Comparison of ENCODE assay signal across 8 cellular contexts in the genomic region with DNA sequence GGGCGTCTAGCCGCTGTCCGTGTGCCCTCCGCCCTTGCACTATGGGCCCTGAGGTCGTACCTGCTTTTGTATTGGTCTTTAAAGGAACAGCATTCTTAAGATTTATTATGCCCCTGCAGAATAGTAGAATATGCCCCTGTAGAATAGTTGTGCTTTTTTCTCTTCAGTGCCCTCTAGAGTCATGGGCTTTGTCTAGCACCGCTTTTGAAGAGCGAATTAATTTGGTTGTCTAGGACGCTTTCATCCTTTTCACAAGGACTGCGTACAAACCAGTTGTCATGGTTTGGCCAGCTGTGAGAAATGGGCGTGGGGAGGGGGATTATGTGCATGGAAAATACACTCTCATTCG. TPM values are rescaled to one million over a fixed set of nuclear protein-coding genes. Genes with fewer than 3 reads are reported as not detected.
DNase-seq lines count a peak whose midpoint lies in the region; ATAC-seq, FAIRE-seq and TF ChIP-seq lines count a peak whose summit lies in the region.

No MANE protein-coding gene starts in this region.

- peaks cover 71% of the 10 kb centered on the region for H3K36me3 ChIP-seq in DND-41 (ENCODE audit: insufficient read depth, low read length)
- H3K36me3 ChIP-seq in astrocyte (ENCODE audit: insufficient read depth, low read length): peaks cover 37% of the 10 kb centered on the region
- H3K36me3 ChIP-seq in psoas muscle (ENCODE audit: insufficient read depth in 1 of 2, low read depth in 1 of 2): peaks cover 11 to 65% of the 10 kb centered on the region in 2 donors

- H3K27ac ChIP-seq in DND-41 (ENCODE audit: low read length): peak overlapping the region; percentile 100
- peak overlapping the region; percentile 99 for H3K27ac ChIP-seq in astrocyte (ENCODE audit: low read depth, low read length)
- H3K27ac ChIP-seq in right cardiac atrium (ENCODE audit: low read length): peak overlapping the region; percentile 100
- H3K27ac ChIP-seq in psoas muscle: peak overlapping the region; percentile 100

- TF ChIP-seq CTCF in DND-41 (IDR thresholded peaks at IDR 0.05; ENCODE audit: borderline replicate concordance, extremely low read depth, low read length, poor library complexity, severe bottlenecking): peak; percentile 84
- TF ChIP-seq CTCF in astrocyte (IDR thresholded peaks at IDR 0.05; ENCODE audit: insufficient read depth, low read depth, low read length): peak; percentile 38
- TF ChIP-seq CTCF in psoas muscle (IDR thresholded peaks at IDR 0.05): peak; percentile 50

- H3K4me2 ChIP-seq in DND-41 (ENCODE audit: insufficient read depth, low read length): peak overlapping the region; percentile 85
- peak overlapping the region; percentile 93 for H3K4me2 ChIP-seq in astrocyte (ENCODE audit: low read length)

- H3K4me1 ChIP-seq in DND-41 (ENCODE audit: insufficient read depth, low read length) (peaks cover 52% of the 10 kb centered on the region), astrocyte (ENCODE audit: insufficient read depth, low read length) (peaks cover 19% of the 10 kb centered on the region), right cardiac atrium (ENCODE audit: control insufficient read depth, insufficient read depth, low read length) (peaks cover 2% of the 10 kb centered on the region), psoas muscle (peaks cover 42% of the 10 kb centered on the region)

- H3K36me3 Mint-ChIP-seq in astrocyte (ENCODE audit: low read depth, unreplicated experiment): peaks cover 20% of the 10 kb centered on the region

- intact Hi-C loops in right cardiac atrium (cut with DNase I) (loop anchor here in 1 of 4 donors (5.0 kb wide), 1 partner anchor 140 kb away; no protein-coding TSS in a partner anchor), psoas muscle (cut with DNase I) (loop anchor here in 1 of 2 donors (5.0 kb wide), 2 partner anchors 85 to 680 kb away; partner anchors contain the start of genes FTSJ3 and PSMC5)

- peak overlapping the region; percentile 82 to 97 for H3K4me3 ChIP-seq in DND-41 (ENCODE audit: low read depth in 1 of 2, low read length in 2 of 2)
- H3K4me3 ChIP-seq in astrocyte (ENCODE audit: insufficient read depth, low read depth, low read length): peak overlapping the region; percentile 100
- H3K4me3 ChIP-seq in right cardiac atrium (ENCODE audit: low read length): peak overlapping the region; percentile 95
- H3K4me3 ChIP-seq in psoas muscle: peak overlapping the region; percentile 97

- H3K27me3 ChIP-seq in DND-41 (ENCODE audit: insufficient read depth, low read length, poor library complexity) (no peaks in the 10 kb centered on the region), astrocyte (ENCODE audit: insufficient read depth, low read length) (no peaks in the 10 kb centered on the region), right cardiac atrium (ENCODE audit: control insufficient read depth, insufficient read depth) (no peaks in the 10 kb centered on the region), psoas muscle (ENCODE audit: insufficient read depth in 3 of 3, low read length in 2 of 3) (no peaks in the 10 kb centered on the region)

- H3K27ac Mint-ChIP-seq in astrocyte (ENCODE audit: unreplicated experiment): peak overlapping the region; percentile 99

- H4K20me1 ChIP-seq in DND-41 (ENCODE audit: insufficient read depth, low read length): peaks cover 58% of the 10 kb centered on the region
- peaks cover 68% of the 10 kb centered on the region for H4K20me1 ChIP-seq in astrocyte (ENCODE audit: insufficient read depth, low read length)

- H3K27me3 Mint-ChIP-seq in astrocyte (ENCODE audit: low read depth, unreplicated experiment): no peaks in the 10 kb centered on the region

- no peaks in the 10 kb centered on the region for H3K9me3 Mint-ChIP-seq in astrocyte (ENCODE audit: unreplicated experiment)

- peak overlapping the region; percentile 94 for H3K4me3 Mint-ChIP-seq in astrocyte (ENCODE audit: unreplicated experiment)

- FAIRE-seq in RCC 7860 (lab: Jason Lieb, UNC) (no peak), astrocyte (lab: Jason Lieb, UNC) (no peak)

- H3K79me2 ChIP-seq in DND-41 (ENCODE audit: insufficient read depth, low read length): peaks cover 88% of the 10 kb centered on the region
- peaks cover 82% of the 10 kb centered on the region for H3K79me2 ChIP-seq in astrocyte (ENCODE audit: insufficient read depth, low read length)

- peaks cover 18% of the 10 kb centered on the region for H3K4me1 Mint-ChIP-seq in astrocyte (ENCODE audit: low read depth, unreplicated experiment)

- H3K9me3 ChIP-seq in DND-41 (ENCODE audit: insufficient read depth, low read length, severe bottlenecking) (no peaks in the 10 kb centered on the region), astrocyte (ENCODE audit: insufficient read depth, low read depth, low read length) (no peaks in the 10 kb centered on the region), right cardiac atrium (ENCODE audit: control insufficient read depth, low read length) (no peaks in the 10 kb centered on the region), psoas muscle (no peaks in the 10 kb centered on the region)

- under 1% methylated on average over 11 of the region's 11 CpGs for WGBS in right cardiac atrium
- 0% methylated on average over 11 of the region's 11 CpGs for WGBS in psoas muscle, 3 donors

- ATAC-seq in DND-41 (ENCODE audit: insufficient read depth, low read depth) (peak; percentile 60), GM21723 (IDR thresholded peaks at IDR 0.05; ENCODE audit: unreplicated experiment) (peak; percentile 11), right cardiac atrium (peak; percentile 22 to 23), psoas muscle (peak; percentile 2 to 26 (median 16)), GM21367 (IDR thresholded peaks at IDR 0.05; ENCODE audit: unreplicated experiment) (no peak)

- DNase-seq in DND-41 (peak; percentile 63), LoVo (ENCODE audit: low spot score) (peak; percentile 60), RCC 7860 (ENCODE audit: low spot score) (peak; percentile 67), astrocyte (ENCODE audit: low read depth) (peak; percentile 74), right cardiac atrium (no peak), psoas muscle (peak in 1 of 2 donors; percentile 19)

- peak overlapping the region; percentile 100 for H3K9ac ChIP-seq in DND-41 (ENCODE audit: low read depth, low read length)
- H3K9ac ChIP-seq in astrocyte (ENCODE audit: low read length): peak overlapping the region; percentile 100

- peak overlapping the region; percentile 89 for H2AFZ ChIP-seq in DND-41 (ENCODE audit: low read depth, low read length)
- peak overlapping the region; percentile 67 for H2AFZ ChIP-seq in astrocyte (ENCODE audit: low read depth, low read length)

RNA-seq across cellular contexts. Expression of gene CEP95, which starts 0.6 kb away (rescaled TPM):
- total RNA-seq in astrocyte (29.7 and 35.2 TPM in 2 replicates), right cardiac atrium (10 to 100 TPM; 16.3 to 23.3 (median 19.4) TPM), psoas muscle (10 to 100 TPM in 3 of 4 donors, 1 to 10 TPM in 1; 9.3 to 21.7 (median 11.6) TPM)
- polyA plus RNA-seq in right cardiac atrium (15.6 TPM), psoas muscle (10 to 100 TPM; 15.7 to 17.4 (median 17.1) TPM)

RNA-seq across cellular contexts. Expression of gene DDX5, which starts 1.3 kb away (rescaled TPM):
- total RNA-seq in astrocyte (549 and 555 TPM in 2 replicates), right cardiac atrium (100 to 1,000 TPM; 366 to 573 (median 420) TPM), psoas muscle (100 to 1,000 TPM; 168 to 497 (median 345) TPM)
- polyA plus RNA-seq in right cardiac atrium (312 TPM), psoas muscle (100 to 1,000 TPM; 122 to 272 (median 135) TPM)

RNA-seq across cellular contexts. Expression of gene POLG2, which starts 10.5 kb away (rescaled TPM):
- total RNA-seq in astrocyte (13.7 and 16.2 TPM in 2 replicates), right cardiac atrium (1 to 10 TPM; 7.2 to 9.0 (median 8.2) TPM), psoas muscle (1 to 10 TPM; 4.5 to 8.1 (median 6.1) TPM)
- polyA plus RNA-seq in right cardiac atrium (5.4 TPM), psoas muscle (10 to 100 TPM in 1 of 3 donors, 1 to 10 TPM in 2; 4.1 to 12.2 (median 9.4) TPM)

RNA-seq across cellular contexts. Expression of gene MILR1, which starts 58.5 kb away (rescaled TPM):
- total RNA-seq in astrocyte: 0.91 and 1.9 TPM in 2 replicates
- total RNA-seq in right cardiac atrium: 1 to 10 TPM; 1.9 to 6.6 (median 5.3) TPM
- 2.5 TPM for polyA plus RNA-seq in right cardiac atrium
- total RNA-seq in psoas muscle: 1 to 10 TPM in 3 of 4 donors, under 1 TPM in 1; 0.95 to 1.3 (median 1.1) TPM
- 1 to 10 TPM in 2 of 3 donors, under 1 TPM in 1; 0.61 to 1.2 (median 1.1) TPM for polyA plus RNA-seq in psoas muscle

Comparison
In these comparisons a context has a peak if more than half of its experiments do, and no peak if none do; other contexts are left out.
1. DNase-seq: peak in DND-41 (single experiment), LoVo (single experiment), RCC 7860 (single experiment) and astrocyte (single experiment); none in right cardiac atrium (0 of 3).
2. Peak in every context shown above with its lines, with median percentiles within 50 percentile points of each other: H3K27ac ChIP-seq, H3K4me3 ChIP-seq and CTCF ChIP-seq.